Comparison of ENCODE assay signal across 12 cellular contexts in the genomic region with DNA sequence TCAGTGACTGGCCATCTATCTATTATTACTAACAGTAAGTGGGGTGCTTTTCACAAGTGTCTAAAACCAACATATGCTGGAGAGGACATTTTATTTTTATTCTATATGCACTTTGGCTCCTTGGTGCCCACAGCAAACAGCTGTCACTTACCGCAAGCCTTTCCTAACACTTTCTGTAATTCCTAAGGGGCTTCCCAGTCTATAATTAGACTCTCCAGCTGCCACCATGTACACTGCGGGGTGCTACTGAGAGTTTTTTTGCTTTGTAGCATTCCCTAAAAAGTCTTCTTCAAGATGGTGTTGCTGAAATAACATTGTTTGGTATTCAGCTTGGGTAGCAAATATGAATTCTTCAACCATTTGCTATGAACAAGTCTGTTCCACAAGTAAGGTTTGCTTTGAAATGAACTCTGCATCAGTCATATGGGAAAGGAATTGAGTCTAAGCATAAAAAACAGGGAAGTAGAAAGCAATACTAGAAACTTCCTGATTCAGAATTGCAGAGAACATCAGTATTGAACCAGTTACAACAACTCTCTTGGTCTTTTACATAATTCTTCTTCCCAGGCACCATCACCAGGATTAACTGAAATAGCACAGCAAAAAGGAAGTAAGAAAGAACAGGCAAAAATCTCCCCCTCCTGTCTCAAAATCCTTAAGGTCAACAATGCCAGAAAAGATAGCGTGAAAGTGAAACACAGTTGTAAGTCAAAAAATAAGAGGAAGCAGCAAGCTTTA. TPM values are rescaled to one million over a fixed set of nuclear protein-coding genes. Genes with fewer than 3 reads are reported as not detected.
DNase-seq lines count a peak whose midpoint lies in the region; ATAC-seq and TF ChIP-seq lines count a peak whose summit lies in the region.
"Had no signal": no experiment of that assay in that cellular context is flagged by ENCODE, and none has a peak within 500 bp of the region (broad histone marks: within the 10 kb centered on the region; RNA-seq: fewer than 3 reads in every experiment).

No MANE protein-coding gene starts in this region.

- TF ChIP-seq CTCF in HEK293 (tag by site-specific recombination; IDR thresholded peaks at IDR 0.05) (no peak), heart right ventricle (IDR thresholded peaks at IDR 0.05) (no peak), esophagus muscularis mucosa (IDR thresholded peaks at IDR 0.05) (no peak)

- H3K9me3 ChIP-seq in HEK293 (ENCODE audit: control insufficient read depth, insufficient read depth, low read depth, low read length) (no peaks in the 10 kb centered on the region), heart right ventricle (no peaks in the 10 kb centered on the region), esophagus muscularis mucosa (no peaks in the 10 kb centered on the region)
- H3K9me3 ChIP-seq: psoas muscle had no signal

- DNase-seq in NOMO-1 treated with dmso at 0.1 percent for 144 hours (lab: John Stamatoyannopoulos, UW; ENCODE audit: unreplicated experiment) (peak; percentile 76), heart right ventricle (no peak), putamen (ENCODE audit: low spot score) (peak; percentile 40), DMS53 (lab: John Stamatoyannopoulos, UW) (no peak), esophagus muscularis mucosa (ENCODE audit: extremely low spot score) (no peak)
- DNase-seq in activated naive CD4-positive, alpha-beta T cell treated with anti-CD3 and anti-CD28 coated beads, Interleukin-2, amount 50 U/mL, for 72 hours (ENCODE audit: low spot score in 2 of 2): no peak
- DNase-seq: activated CD4-positive, alpha-beta memory T cell treated with anti-CD3 and anti-CD28 coated beads, Interleukin-2, amount 10 ng/mL, durations not matched to agents 7 days and 5 days; COR-L47; NCI-H1930; psoas muscle had no signal

- intact Hi-C loops in heart right ventricle (cut with DNase I): no loop called here
- intact Hi-C loops in esophagus muscularis mucosa (cut with DNase I): no loop called here

- H3K27ac Mint-ChIP-seq in activated naive CD4-positive, alpha-beta T cell treated with anti-CD3 and anti-CD28 coated beads, Interleukin-2, amount 50 U/mL, for 72 hours: no peak overlapping the region
- H3K27ac Mint-ChIP-seq: activated CD4-positive, alpha-beta memory T cell treated with anti-CD3 and anti-CD28 coated beads, Interleukin-2, amount 10 ng/mL, durations not matched to agents 7 days and 5 days had no signal

- TF ChIP-seq POLR2A in esophagus muscularis mucosa (IDR thresholded peaks at IDR 0.05; ENCODE audit: low read depth): no peak

- no peaks in the 10 kb centered on the region for H3K36me3 ChIP-seq in HEK293 (ENCODE audit: control insufficient read depth in 2 of 2, insufficient read depth in 1 of 2, low read length in 2 of 2)
- H3K36me3 ChIP-seq in heart right ventricle: no peaks in the 10 kb centered on the region
- no peaks in the 10 kb centered on the region for H3K36me3 ChIP-seq in esophagus muscularis mucosa

- H3K9me3 Mint-ChIP-seq in activated naive CD4-positive, alpha-beta T cell treated with anti-CD3 and anti-CD28 coated beads, Interleukin-2, amount 50 U/mL, for 72 hours: no peaks in the 10 kb centered on the region
- H3K9me3 Mint-ChIP-seq: activated CD4-positive, alpha-beta memory T cell treated with anti-CD3 and anti-CD28 coated beads, Interleukin-2, amount 10 ng/mL, durations not matched to agents 7 days and 5 days had no signal

- H3K27ac ChIP-seq in HEK293 (ENCODE audit: extremely low read depth, low read depth, low read length) (no peak overlapping the region), heart right ventricle (peak overlapping the region in 4 of 10 donors; percentile 33 to 85 (median 38)), esophagus muscularis mucosa (replicated peaks in 1 of 4) (peak overlapping the region in 1 of 4 donors; percentile 14)
- H3K27ac ChIP-seq: psoas muscle had no signal

- H3K27me3 ChIP-seq in heart right ventricle (no peaks in the 10 kb centered on the region), esophagus muscularis mucosa (peaks cover 0 to 12% (median 0%) of the 10 kb centered on the region in 4 donors)

- no peak overlapping the region for H3K4me3 ChIP-seq in HEK293 (ENCODE audit: low read depth, low read length)
- H3K4me3 ChIP-seq in heart right ventricle: no peak overlapping the region
- no peak overlapping the region for H3K4me3 ChIP-seq in esophagus muscularis mucosa
- H3K4me3 ChIP-seq: psoas muscle had no signal

- H3K4me1 ChIP-seq in HEK293 (ENCODE audit: control insufficient read depth, insufficient read depth, low read length) (peaks cover 57% of the 10 kb centered on the region), heart right ventricle (peaks cover 0 to 68% (median 7%) of the 10 kb centered on the region in 9 donors), esophagus muscularis mucosa (peaks cover 0 to 25% (median 11%) of the 10 kb centered on the region in 4 donors)
- H3K4me1 ChIP-seq: psoas muscle had no signal

- ATAC-seq in heart right ventricle (peak in 7 of 8 donors; percentile 23 to 49 (median 31)), GM18517 (IDR thresholded peaks at IDR 0.05; ENCODE audit: unreplicated experiment) (no peak)
- no peak for ATAC-seq in activated naive CD4-positive, alpha-beta T cell treated with anti-CD3 and anti-CD28 coated beads, Interleukin-2, amount 50 U/mL, for 72 hours

- no peak for TF ChIP-seq EP300 in esophagus muscularis mucosa (IDR thresholded peaks at IDR 0.05)

- 29 to 33% methylated on average over 3 of the region's 3 CpGs for WGBS in heart right ventricle, 2 donors
- 61% methylated on average over 3 of the region's 3 CpGs for WGBS in esophagus muscularis mucosa

- POLR2A ChIA-PET in HEK293 (lab: Yijun Ruan, JAX): no interaction called here

- no peaks in the 10 kb centered on the region for H3K36me3 Mint-ChIP-seq in activated naive CD4-positive, alpha-beta T cell treated with anti-CD3 and anti-CD28 coated beads, Interleukin-2, amount 50 U/mL, for 72 hours

- CTCF ChIA-PET in HEK293 (lab: Yijun Ruan, JAX): no interaction called here

TF ChIP-seq in HEK293, 187 proteins besides CTCF, POLR2A, EP300 and RAD21:
- TF ChIP-seq, protein P1, sequence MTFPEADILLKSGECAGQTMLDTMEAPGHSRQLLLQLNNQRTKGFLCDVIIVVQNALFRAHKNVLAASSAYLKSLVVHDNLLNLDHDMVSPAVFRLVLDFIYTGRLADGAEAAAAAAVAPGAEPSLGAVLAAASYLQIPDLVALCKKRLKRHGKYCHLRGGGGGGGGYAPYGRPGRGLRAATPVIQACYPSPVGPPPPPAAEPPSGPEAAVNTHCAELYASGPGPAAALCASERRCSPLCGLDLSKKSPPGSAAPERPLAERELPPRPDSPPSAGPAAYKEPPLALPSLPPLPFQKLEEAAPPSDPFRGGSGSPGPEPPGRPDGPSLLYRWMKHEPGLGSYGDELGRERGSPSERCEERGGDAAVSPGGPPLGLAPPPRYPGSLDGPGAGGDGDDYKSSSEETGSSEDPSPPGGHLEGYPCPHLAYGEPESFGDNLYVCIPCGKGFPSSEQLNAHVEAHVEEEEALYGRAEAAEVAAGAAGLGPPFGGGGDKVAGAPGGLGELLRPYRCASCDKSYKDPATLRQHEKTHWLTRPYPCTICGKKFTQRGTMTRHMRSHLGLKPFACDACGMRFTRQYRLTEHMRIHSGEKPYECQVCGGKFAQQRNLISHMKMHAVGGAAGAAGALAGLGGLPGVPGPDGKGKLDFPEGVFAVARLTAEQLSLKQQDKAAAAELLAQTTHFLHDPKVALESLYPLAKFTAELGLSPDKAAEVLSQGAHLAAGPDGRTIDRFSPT (tag by site-specific recombination; IDR thresholded peaks at IDR 0.05): no peak
- TF ChIP-seq PRDM1 (tag by site-specific recombination; IDR thresholded peaks at IDR 0.05): 0 out of 2 replicates have a peak, but pooled peaks have one; percentile 10
- TF ChIP-seq ZNF16 (tag by site-specific recombination; IDR thresholded peaks at IDR 0.05; ENCODE audit: low read depth): no peak
- 0 out of 2 replicates have a peak, but pooled peaks have one; percentile 18 for TF ChIP-seq SP7 (tag by site-specific recombination; IDR thresholded peaks at IDR 0.05)
- TF ChIP-seq ZXDB (tag by site-specific recombination; IDR thresholded peaks at IDR 0.05): peak; percentile 44; the same call in 1 of the 2 replicates

RNA-seq across cellular contexts. Expression of a gene that starts 28.6 kb away (rescaled TPM):
- total RNA-seq in heart right ventricle (10 to 100 TPM in 2 of 10 donors, 1 to 10 TPM in 8; 2.9 to 29.1 (median 7.0) TPM), esophagus muscularis mucosa (10 to 100 TPM; 32.0 to 60.6 (median 41.8) TPM)
- polyA plus RNA-seq in heart right ventricle: 1 to 10 TPM; 4.0 to 5.4 TPM
- total RNA-seq in activated naive CD4-positive, alpha-beta T cell treated with anti-CD3 and anti-CD28 coated beads, Interleukin-2, amount 50 U/mL, for 72 hours: 10 to 100 TPM in 1 of 2 donors, 1 to 10 TPM in 1; 5.4 to 15.0 TPM

Comparison
In these comparisons a context has a peak if more than half of its experiments do, and no peak if none do; other contexts are left out.
1. DNase-seq: peak in NOMO-1 treated with dmso at 0.1 percent for 144 hours (single experiment) and putamen (single experiment); none in heart right ventricle (0 of 2), activated naive CD4-positive, alpha-beta T cell treated with anti-CD3 and anti-CD28 coated beads, Interleukin-2, amount 50 U/mL, for 72 hours (0 of 2), DMS53 (single experiment) and esophagus muscularis mucosa (single experiment).
2. ATAC-seq: peak in heart right ventricle (7 of 8); none in activated naive CD4-positive, alpha-beta T cell treated with anti-CD3 and anti-CD28 coated beads, Interleukin-2, amount 50 U/mL, for 72 hours (0 of 2) and GM18517 (single experiment).